ENCODE assay signal across 8 cellular contexts in genomic region chr19:12140545-12141404, GRCh38. TPM values are rescaled to one million over a fixed set of nuclear protein-coding genes. Genes with fewer than 3 reads are reported as not detected.
DNase-seq lines count a peak whose midpoint lies in the region; ATAC-seq and TF ChIP-seq lines count a peak whose summit lies in the region.

No MANE protein-coding gene starts in this region.

- peaks cover 9 to 11% of the 10 kb centered on the region in 2 donors for H3K4me1 ChIP-seq in breast epithelium

- no peak for TF ChIP-seq POLR2A in breast epithelium (IDR thresholded peaks at IDR 0.05)

- intact Hi-C loops in breast epithelium (cut with DNase I; ENCODE audit: low total_unique reads), result no loop called here

- DNase-seq in GDM1 (lab: John Stamatoyannopoulos, UW) (peak; percentile 66), NCI-H2171 (lab: John Stamatoyannopoulos, UW) (peak; percentile 72), WERI-Rb-1 (peak; percentile 87), breast epithelium (ENCODE audit: low spot score in 2 of 2) (peak; percentile 77 to 91), iPS-NIHi7 (ENCODE audit: extremely low spot score) (peak; percentile 86)

- peaks cover 66% of the 10 kb centered on the region for H3K36me3 ChIP-seq in WERI-Rb-1
- no peaks in the 10 kb centered on the region for H3K36me3 ChIP-seq in breast epithelium

- H3K27me3 ChIP-seq in WERI-Rb-1 (ENCODE audit: insufficient read depth, low read depth, severe bottlenecking), result no peaks in the 10 kb centered on the region
- H3K27me3 ChIP-seq in breast epithelium, result no peaks in the 10 kb centered on the region

- H3K27ac ChIP-seq in WERI-Rb-1 (peak overlapping the region; percentile 42), breast epithelium (peak overlapping the region; percentile 62 to 94), skin epidermis (peak overlapping the region in 7 of 21 experiments; percentile 22 to 88 (median 79))

- H3K4me3 ChIP-seq in WERI-Rb-1 (ENCODE audit: low read depth, low read length) (peak overlapping the region; percentile 94), breast epithelium (peak overlapping the region; percentile 75 to 90 (median 82)), skin epidermis (peak overlapping the region; percentile 65 to 98 (median 75))

- H3K9me3 ChIP-seq in WERI-Rb-1 (ENCODE audit: severe bottlenecking) (no peaks in the 10 kb centered on the region), breast epithelium (peaks cover 0 to 6% of the 10 kb centered on the region in 2 donors)

- ATAC-seq in HG02884 (IDR thresholded peaks at IDR 0.05; ENCODE audit: unreplicated experiment) (peak; percentile 3), HG03442 (IDR thresholded peaks at IDR 0.05; ENCODE audit: unreplicated experiment) (no peak)

- peak; percentile 91 for TF ChIP-seq CTCF in WERI-Rb-1 (IDR thresholded peaks at IDR 0.05; ENCODE audit: low read depth, low read length)
- peak; percentile 80 to 97 (median 93) for TF ChIP-seq CTCF in breast epithelium (IDR thresholded peaks at IDR 0.05)

RNA-seq across cellular contexts. Expression of gene ZNF20, which starts 0.6 kb away (rescaled TPM):
- 1 to 10 TPM; 1.4 to 8.2 (median 4.6) TPM for total RNA-seq in breast epithelium

RNA-seq across cellular contexts. Expression of gene ZNF625, which starts 15.8 kb away (rescaled TPM):
- total RNA-seq in breast epithelium, result 1 to 10 TPM; 4.3 to 9.5 (median 5.4) TPM

RNA-seq across cellular contexts. Expression of gene ZNF136, which starts 22.1 kb away (rescaled TPM):
- total RNA-seq in breast epithelium, result 10 to 100 TPM; 11.5 to 22.0 (median 12.8) TPM
